17 cellular contexts compared by ENCODE assay signal in the genomic region with DNA sequence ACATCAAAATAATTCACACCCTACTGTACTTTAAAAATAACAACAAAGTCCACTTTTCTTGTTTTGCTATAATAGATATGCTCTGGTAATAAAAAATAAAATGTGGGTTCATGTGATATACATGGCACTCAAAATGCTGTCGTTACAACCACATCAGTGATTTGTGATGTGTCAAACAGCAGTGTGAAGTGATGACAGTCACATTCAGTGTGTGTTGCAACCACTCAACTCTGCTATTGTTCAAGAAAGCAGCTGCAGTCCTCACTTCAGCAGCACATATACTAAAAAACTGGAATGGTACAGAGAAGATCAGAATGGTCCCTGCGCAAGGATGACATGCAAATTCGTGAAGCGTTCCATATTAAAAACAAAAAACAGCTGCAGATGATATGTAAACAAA.
"Had no signal": no experiment of that assay in that cellular context is flagged by ENCODE, and none has a peak within 500 bp of the region (broad histone marks: within the 10 kb centered on the region; RNA-seq: fewer than 3 reads in every experiment).

No MANE protein-coding gene starts in this region.

- FAIRE-seq: colon, endometrium had no signal

- H3K4me2 ChIP-seq: hepatocyte had no signal

- H2AFZ ChIP-seq: hepatocyte had no signal

- ATAC-seq: activated CD8-positive, alpha-beta T cell treated with anti-CD3 and anti-CD28 coated beads for 36 hours; body of pancreas had no signal

- H3K27ac ChIP-seq: body of pancreas, hepatocyte, ovary, thoracic aorta had no signal

- H3K36me3 ChIP-seq: ovary had no signal

- H3K4me3 ChIP-seq: body of pancreas, hepatocyte, lung, ovary, thoracic aorta had no signal

- DNase-seq: activated CD4-positive, alpha-beta T cell treated with anti-CD3 and anti-CD28 coated beads for 4 hours; activated CD8-positive, alpha-beta T cell treated with anti-CD3 and anti-CD28 coated beads for 36 hours; activated gamma-delta T cell treated with Interleukin-2 at 50 U/mL for 16 hours; activated naive CD8-positive, alpha-beta T cell treated with anti-CD3 and anti-CD28 coated beads for 36 hours; amygdala; body of pancreas; caudate nucleus; islet precursor cell; midbrain; ovary; stimulated activated CD4-positive, alpha-beta T cell treated with anti-CD3 and anti-CD28 coated beads, Interleukin-12 subunit alpha, Interleukin-12 subunit beta, amount 100 ng/mL, for 4 hours; stimulated activated CD4-positive, alpha-beta T cell treated with anti-CD3 and anti-CD28 coated beads, Interleukin-2, amount 100 ng/mL, for 24 hours had no signal

- H3K27me3 ChIP-seq: body of pancreas, hepatocyte, ovary had no signal

- H3K9me3 ChIP-seq: body of pancreas, ovary, thoracic aorta had no signal
